ENCODE assay signal across 31 cellular contexts in genomic region chr4:148694702-148695101, GRCh38.
"Had no signal": no experiment of that assay in that cellular context is flagged by ENCODE, and none has a peak within 500 bp of the region (broad histone marks: within the 10 kb centered on the region; RNA-seq: fewer than 3 reads in every experiment).

No MANE protein-coding gene starts in this region.

- H3K27me3 ChIP-seq: ascending aorta, cardiac muscle cell had no signal

- ATAC-seq: activated CD4-positive, alpha-beta T cell treated with anti-CD3 and anti-CD28 coated beads for 36 hours; activated CD4-positive, CD25-positive, alpha-beta regulatory T cell treated with anti-CD3 and anti-CD28 coated beads, Interleukin-2, amount 50 U/mL, for 24 hours; activated CD8-positive, alpha-beta memory T cell treated with anti-CD3 and anti-CD28 coated beads, Interleukin-2, amount 10 ng/mL, durations not matched to agents 7 days and 5 days; activated CD8-positive, alpha-beta T cell treated with anti-CD3 and anti-CD28 coated beads, Interleukin-2, amount 10 ng/mL, durations not matched to agents 7 days and 5 days; activated naive CD8-positive, alpha-beta T cell treated with anti-CD3 and anti-CD28 coated beads, Interleukin-2, amount 50 U/mL, for 24 hours; WTC11 had no signal

- H3K4me1 ChIP-seq: ascending aorta had no signal

- H3K36me3 ChIP-seq: ascending aorta, cardiac muscle cell, WERI-Rb-1 had no signal

- H3K9me3 ChIP-seq: ascending aorta had no signal

- H3K27ac ChIP-seq: ascending aorta, cardiac muscle cell, WERI-Rb-1 had no signal

- DNase-seq: activated CD4-positive, alpha-beta memory T cell treated with anti-CD3 and anti-CD28 coated beads, Interleukin-2, amount 10 ng/mL, durations not matched to agents 7 days and 5 days; activated CD4-positive, alpha-beta T cell treated with anti-CD3 and anti-CD28 coated beads for 1 hour; activated CD4-positive, alpha-beta T cell treated with anti-CD3 and anti-CD28 coated beads for 36 hours; activated CD4-positive, alpha-beta T cell treated with anti-CD3 and anti-CD28 coated beads for 48 hours; activated CD4-positive, alpha-beta T cell treated with anti-CD3 and anti-CD28 coated beads, Interleukin-2, amount 10 ng/mL, durations not matched to agents 7 days and 5 days; activated CD4-positive, alpha-beta T cell treated with anti-CD3 and anti-CD28 coated beads, Interleukin-2, amount 50 U/mL, for 48 hours; activated CD4-positive, CD25-positive, alpha-beta regulatory T cell; activated CD8-positive, alpha-beta memory T cell treated with anti-CD3 and anti-CD28 coated beads for 24 hours; activated CD8-positive, alpha-beta memory T cell treated with anti-CD3 and anti-CD28 coated beads, Interleukin-2, amount 10 ng/mL, durations not matched to agents 7 days and 5 days; activated CD8-positive, alpha-beta memory T cell treated with anti-CD3 and anti-CD28 coated beads, Interleukin-2, amount 50 U/mL, for 48 hours; activated CD8-positive, alpha-beta T cell treated with anti-CD3 and anti-CD28 coated beads, Interleukin-2, amount 10 ng/mL, durations not matched to agents 7 days and 5 days; activated effector memory CD4-positive, alpha-beta T cell treated with Interleukin-2 at 50 U/mL for 16 hours; activated gamma-delta T cell; activated naive CD4-positive, alpha-beta T cell treated with anti-CD3 and anti-CD28 coated beads, Interleukin-2, amount 10 ng/mL, durations not matched to agents 7 days and 5 days; activated naive CD4-positive, alpha-beta T cell treated with Interleukin-2 at 50 U/mL for 16 hours; activated naive CD8-positive, alpha-beta T cell treated with anti-CD3 and anti-CD28 coated beads, Interleukin-2, amount 10 ng/mL, durations not matched to agents 7 days and 5 days; activated naive CD8-positive, alpha-beta T cell treated with anti-CD3 and anti-CD28 coated beads, Interleukin-2, amount 50 U/mL, for 24 hours; activated T-cell treated with anti-CD3 and anti-CD28 coated beads, Interleukin-2, amount 50 U/mL, for 24 hours; activated T-cell treated with anti-CD3 and anti-CD28 coated beads, Interleukin-2, amount 50 U/mL, for 48 hours; amygdala; anterior cingulate cortex; caudate nucleus; cerebellar nuclear complex; T-helper 1 cell; T-helper 2 cell; T-helper 9 cell; WERI-Rb-1 had no signal

- H3K4me3 ChIP-seq: ascending aorta, cardiac muscle cell had no signal
